23 cellular contexts compared by ENCODE assay signal in the genomic region with DNA sequence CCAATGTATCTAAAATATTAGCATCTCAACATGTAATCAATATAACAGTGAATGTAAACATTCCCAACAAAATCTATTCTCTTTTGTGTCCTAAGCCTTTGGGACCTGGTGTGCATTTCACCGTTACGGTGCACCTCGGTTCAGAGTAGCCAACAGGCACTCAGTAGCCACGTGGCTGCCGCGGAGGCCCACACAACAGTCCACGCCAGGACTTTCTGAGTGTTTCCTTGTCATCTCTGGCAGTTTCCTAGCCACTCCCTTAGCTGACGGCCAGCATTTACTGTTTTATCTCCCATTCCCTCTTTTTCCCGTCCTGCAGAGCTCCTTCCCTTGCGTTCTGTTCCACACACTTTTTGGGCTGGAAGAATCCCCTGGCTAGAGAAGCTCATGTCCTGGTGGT. TPM values are rescaled to one million over a fixed set of nuclear protein-coding genes. Genes with fewer than 3 reads are reported as not detected.
DNase-seq lines count a peak whose midpoint lies in the region; ATAC-seq lines count a peak whose summit lies in the region.
"Had no signal": no experiment of that assay in that cellular context is flagged by ENCODE, and none has a peak within 500 bp of the region (broad histone marks: within the 10 kb centered on the region; RNA-seq: fewer than 3 reads in every experiment).

No MANE protein-coding gene starts in this region.

- no peaks in the 10 kb centered on the region for H3K4me1 ChIP-seq in right cardiac atrium (ENCODE audit: control insufficient read depth, insufficient read depth, low read length)
- H3K4me1 ChIP-seq: BE2C had no signal

- H3K4me3 ChIP-seq in right cardiac atrium (ENCODE audit: low read length): no peak overlapping the region
- H3K4me3 ChIP-seq: A549; BLaER1 treated with 17β-estradiol and CSF1 and Interleukin-3, amounts not matched to agents 10 nM and 100 nM; GM12878; GM23248 had no signal

- H3K9me3 Mint-ChIP-seq in stimulated activated effector memory CD8-positive, alpha-beta T cell treated with anti-CD3 and anti-CD28 coated beads, Interleukin-12 subunit alpha, Interleukin-12 subunit beta, amount 100 ng/mL, for 72 hours: no peaks in the 10 kb centered on the region
- H3K9me3 Mint-ChIP-seq: CD14-positive monocyte; CD4-positive, alpha-beta T cell; CD8-positive, alpha-beta memory T cell had no signal

- no peak overlapping the region for H3K4me3 Mint-ChIP-seq in stimulated activated effector memory CD8-positive, alpha-beta T cell treated with anti-CD3 and anti-CD28 coated beads, Interleukin-12 subunit alpha, Interleukin-12 subunit beta, amount 100 ng/mL, for 72 hours
- H3K4me3 Mint-ChIP-seq: CD14-positive monocyte; CD4-positive, alpha-beta T cell; CD8-positive, alpha-beta memory T cell had no signal

- intact Hi-C loops in right cardiac atrium (cut with DNase I) (loop anchor here in 2 of 4 donors (5.0 kb wide), 2 partner anchors 82 to 87 kb away; no protein-coding TSS in a partner anchor), cardiac septum (cut with DNase I) (no loop called here)

- peak overlapping the region; percentile 40 for H3K27ac Mint-ChIP-seq in stimulated activated effector memory CD8-positive, alpha-beta T cell treated with anti-CD3 and anti-CD28 coated beads, Interleukin-12 subunit alpha, Interleukin-12 subunit beta, amount 100 ng/mL, for 72 hours
- H3K27ac Mint-ChIP-seq: CD14-positive monocyte; CD4-positive, alpha-beta T cell had no signal

- H3K36me3 Mint-ChIP-seq in stimulated activated effector memory CD8-positive, alpha-beta T cell treated with anti-CD3 and anti-CD28 coated beads, Interleukin-12 subunit alpha, Interleukin-12 subunit beta, amount 100 ng/mL, for 72 hours: peaks cover 18% of the 10 kb centered on the region

- H3K9me3 ChIP-seq in right cardiac atrium (ENCODE audit: control insufficient read depth, low read length): no peaks in the 10 kb centered on the region
- H3K9me3 ChIP-seq: A549; BE2C; BLaER1 treated with 17β-estradiol and CSF1 and Interleukin-3, amounts not matched to agents 10 nM and 100 nM had no signal

- DNase-seq in right cardiac atrium (peak in 2 of 3 donors; percentile 50 to 71), cardiac septum (ENCODE audit: low spot score) (no peak), SHP77 treated with DMSO at 0.1 percent for 48 hours (lab: John Stamatoyannopoulos, UW) (no peak), NCI-H2171 treated with DMSO at 0.1 percent for 48 hours (lab: John Stamatoyannopoulos, UW) (no peak)
- no peak for DNase-seq in stimulated activated effector memory CD8-positive, alpha-beta T cell treated with anti-CD3 and anti-CD28 coated beads, Interleukin-12 subunit alpha, Interleukin-12 subunit beta, amount 100 ng/mL, for 72 hours (ENCODE audit: low spot score in 2 of 2)
- DNase-seq: 8988T; ACHN; AML-193; BE2C; CD4-positive, alpha-beta T cell; CD8-positive, alpha-beta memory T cell; DMS 273 treated with DMSO at 0.1 percent for 48 hours; DMS79; EL; GDM1; GM23248; H7; HCEC 1CT had no signal

- peak; percentile 40 to 51 for ATAC-seq in right cardiac atrium
- no peak for ATAC-seq in stimulated activated effector memory CD8-positive, alpha-beta T cell treated with anti-CD3 and anti-CD28 coated beads, Interleukin-12 subunit alpha, Interleukin-12 subunit beta, amount 100 ng/mL, for 72 hours
- ATAC-seq: A549, GM12878 had no signal

- 76% methylated on average over 10 of the region's 10 CpGs for WGBS in right cardiac atrium

- H3K27ac ChIP-seq in right cardiac atrium (ENCODE audit: low read length) (no peak overlapping the region), layer of hippocampus (ENCODE audit: low read depth, low read length) (peak overlapping the region; percentile 38)
- H3K27ac ChIP-seq: A549; BLaER1 treated with 17β-estradiol and CSF1 and Interleukin-3, amounts not matched to agents 10 nM and 100 nM; GM23248 had no signal

- peaks cover 6% of the 10 kb centered on the region for H3K4me1 Mint-ChIP-seq in stimulated activated effector memory CD8-positive, alpha-beta T cell treated with anti-CD3 and anti-CD28 coated beads, Interleukin-12 subunit alpha, Interleukin-12 subunit beta, amount 100 ng/mL, for 72 hours
- H3K4me1 Mint-ChIP-seq: CD14-positive monocyte; CD8-positive, alpha-beta memory T cell had no signal

- H3K27me3 ChIP-seq in right cardiac atrium (ENCODE audit: control insufficient read depth, insufficient read depth) (no peaks in the 10 kb centered on the region), layer of hippocampus (ENCODE audit: control insufficient read depth, insufficient read depth, low read length) (no peaks in the 10 kb centered on the region)
- H3K27me3 ChIP-seq: BE2C; BLaER1 treated with 17β-estradiol and CSF1 and Interleukin-3, amounts not matched to agents 10 nM and 100 nM had no signal

RNA-seq across cellular contexts. Expression of a gene that starts 36.3 kb away (rescaled TPM):
- total RNA-seq in right cardiac atrium: 10 to 100 TPM; 18.2 to 24.2 (median 23.0) TPM
- 27.4 TPM for polyA plus RNA-seq in right cardiac atrium
- 19.0 TPM for total RNA-seq in cardiac septum

Comparison
In these comparisons a context has a peak if more than half of its experiments do, and no peak if none do; other contexts are left out.
1. DNase-seq: peak in right cardiac atrium (2 of 3); none in cardiac septum (single experiment), stimulated activated effector memory CD8-positive, alpha-beta T cell treated with anti-CD3 and anti-CD28 coated beads, Interleukin-12 subunit alpha, Interleukin-12 subunit beta, amount 100 ng/mL, for 72 hours (0 of 2), SHP77 treated with DMSO at 0.1 percent for 48 hours (single experiment) and NCI-H2171 treated with DMSO at 0.1 percent for 48 hours (single experiment).